ENCODE assay signal across 27 cellular contexts in the genomic region with DNA sequence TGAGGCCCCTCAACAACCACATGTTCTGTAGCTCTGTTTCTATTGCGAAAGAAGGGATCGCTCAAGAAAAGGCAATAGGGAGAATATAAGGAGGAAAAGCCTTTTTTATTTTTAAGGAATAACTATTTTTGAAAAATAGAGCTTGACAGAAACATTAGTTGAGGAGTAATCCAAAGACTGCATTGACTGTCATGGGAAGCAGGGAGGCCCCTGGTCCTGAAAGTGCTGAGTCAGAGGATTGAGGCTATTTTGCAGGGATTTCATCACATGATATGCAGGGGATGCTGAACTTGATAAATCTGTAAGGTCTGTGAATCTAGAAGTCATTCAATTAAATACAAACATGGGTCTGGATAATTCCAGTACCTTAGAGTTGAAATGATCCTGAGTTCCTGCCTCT.
"Had no signal": no experiment of that assay in that cellular context is flagged by ENCODE, and none has a peak within 500 bp of the region (broad histone marks: within the 10 kb centered on the region; RNA-seq: fewer than 3 reads in every experiment).

No MANE protein-coding gene starts in this region.

- H3K4me1 ChIP-seq: adrenal gland, breast epithelium, SJSA1 had no signal

- H3K9ac ChIP-seq: KMS-11 had no signal

- H3K4me2 ChIP-seq: KMS-11 had no signal

- H3K4me3 ChIP-seq: adrenal gland, breast epithelium, SJSA1 had no signal

- H3K36me3 ChIP-seq: adrenal gland, breast epithelium, SJSA1 had no signal

- DNase-seq: activated B cell treated with CpG ODN at 0.5 μM for 24 hours; activated CD4-positive, alpha-beta T cell treated with anti-CD3 and anti-CD28 coated beads for 1 hour; activated CD4-positive, alpha-beta T cell treated with anti-CD3 and anti-CD28 coated beads, Interleukin-2, amount 10 ng/mL, durations not matched to agents 24 days and 14 days; activated CD4-positive, alpha-beta T cell treated with anti-CD3 and anti-CD28 coated beads, Interleukin-2, amount 50 U/mL, for 48 hours; activated CD8-positive, alpha-beta memory T cell treated with anti-CD3 and anti-CD28 coated beads for 24 hours; activated effector memory CD4-positive, alpha-beta T cell treated with anti-CD3 and anti-CD28 coated beads, Interleukin-2, amount 50 U/mL, for 16 hours; activated naive CD4-positive, alpha-beta T cell treated with anti-CD3 and anti-CD28 coated beads, Interleukin-2, amount 10 ng/mL, durations not matched to agents 7 days and 5 days; activated naive CD8-positive, alpha-beta T cell treated with anti-CD3 and anti-CD28 coated beads for 36 hours; activated T-cell treated with anti-CD3 and anti-CD28 coated beads, Interleukin-2, amount 50 U/mL, for 4 hours; adrenal gland; aorta; caudate nucleus; NCI-H1105; NCI-H1436; NCI-H1694 treated with DMSO at 0.1 percent for 48 hours; NCI-H2029 treated with DMSO at 0.1 percent for 48 hours; NCI-H345; NCI-H510A; NCI-H526 treated with DMSO at 0.1 percent for 48 hours; NCI-H82; PC-3; SHP77; SW 1271 had no signal

- H3K9me3 ChIP-seq: adrenal gland, breast epithelium, SJSA1 had no signal

- H3K27ac ChIP-seq: adrenal gland, breast epithelium, KMS-11, SJSA1 had no signal

- ATAC-seq: activated T-cell treated with anti-CD3 and anti-CD28 coated beads, Interleukin-2, amount 50 U/mL, for 4 hours; PC-3; SK-N-SH treated with all-trans-retinoic acid at 6 μM for 48 hours had no signal

- H3K27me3 ChIP-seq: adrenal gland, breast epithelium, SJSA1 had no signal
